In genomic region chr11:63986156-63986931, GRCh38 we compare ENCODE assay signal across 1 cellular context.
A peak's percentile ranks its signal among the peaks of the same experiment; 100 is the strongest.
TF ChIP-seq lines count a peak whose summit lies in the region.

TSS of gene OTUB1 (plus strand) at chr11:63986438. CDS start at chr11:63986457, 19 bp downstream.

TF ChIP-seq in K562, 482 proteins besides CTCF, POLR2A, EP300 and RAD21 (continued from another document and continues in another):
- TF ChIP-seq NFRKB (IDR thresholded peaks at IDR 0.05; ENCODE audit: low read depth) (peak; percentile 93), ZNF23 (CRISPR knock-in tag; IDR thresholded peaks at IDR 0.05) (no peak), ZBTB49 (CRISPR knock-in tag; IDR thresholded peaks at IDR 0.05; ENCODE audit: borderline replicate concordance) (no peak; the same call in 1 of the 2 replicates), ZBTB43 (CRISPR knock-in tag; IDR thresholded peaks at IDR 0.05) (no peak), MLLT1 (IDR thresholded peaks at IDR 0.05) (no peak), OTX1 (CRISPR knock-in tag; IDR thresholded peaks at IDR 0.05) (no peak), AFF1 (IDR thresholded peaks at IDR 0.05; ENCODE audit: low read depth in 1 of 2, partially characterized antibody in 2 of 2) (peak in 1 of 2 experiments; percentile 27), ZNF561 (CRISPR knock-in tag; conservative IDR thresholded peaks at IDR 0.05) (no peak), FOXO4 (CRISPR knock-in tag; IDR thresholded peaks at IDR 0.05) (no peak), ZNF766 (CRISPR knock-in tag; conservative IDR thresholded peaks at IDR 0.05) (no peak), ZNF311 (CRISPR knock-in tag; IDR thresholded peaks at IDR 0.05) (no peak), ZBED1 (IDR thresholded peaks at IDR 0.05) (no peak), DDX20 (tag; IDR thresholded peaks at IDR 0.05; ENCODE audit: low read depth) (no peak), ZKSCAN3 (CRISPR knock-in tag; IDR thresholded peaks at IDR 0.05) (no peak), GATAD2A (IDR thresholded peaks at IDR 0.05) (no peak), TARDBP (IDR thresholded peaks at IDR 0.05) (no peak), ZNF12 (CRISPR knock-in tag; IDR thresholded peaks at IDR 0.05) (0 out of 2 replicates have a peak, but pooled peaks have one; percentile 23), ASH1L (IDR thresholded peaks at IDR 0.05; ENCODE audit: borderline replicate concordance, low read depth, partially characterized antibody) (peak; percentile 59), RBM17 (IDR thresholded peaks at IDR 0.05; ENCODE audit: borderline replicate concordance, low read depth, low read length) (no peak), RFX7 (CRISPR knock-in tag; IDR thresholded peaks at IDR 0.05) (no peak), CHCHD3 (CRISPR knock-in tag; IDR thresholded peaks at IDR 0.05) (no peak), U2AF2 (optimal IDR thresholded peaks at IDR 0.05; ENCODE audit: low read depth, low read length) (no peak), ZNF586 (CRISPR knock-in tag; conservative IDR thresholded peaks at IDR 0.05) (no peak), LCOR (CRISPR knock-in tag; IDR thresholded peaks at IDR 0.05) (peak; percentile 89), CTCFL (IDR thresholded peaks at IDR 0.05; ENCODE audit: borderline replicate concordance, insufficient read depth, low read depth, low read length, poor library complexity, severe bottlenecking) (no peak), ZNF134 (CRISPR knock-in tag; conservative IDR thresholded peaks at IDR 0.05) (no peak), ATF6 (CRISPR knock-in tag; IDR thresholded peaks at IDR 0.05) (no peak), ZFP91 (CRISPR knock-in tag; IDR thresholded peaks at IDR 0.05) (0 out of 2 replicates have a peak, but pooled peaks have one; percentile 19), TFAP4 (CRISPR knock-in tag; IDR thresholded peaks at IDR 0.05; ENCODE audit: borderline replicate concordance) (peak; percentile 68; the same call in 1 of the 2 replicates), NR2C2 (CRISPR knock-in tag; IDR thresholded peaks at IDR 0.05) (peak; percentile 96), NR2C2 (tag; IDR thresholded peaks at IDR 0.05) (peak; percentile 99), GMEB1 (CRISPR knock-in tag; IDR thresholded peaks at IDR 0.05) (no peak), MITF (IDR thresholded peaks at IDR 0.05) (no peak), MIER1 (IDR thresholded peaks at IDR 0.05; ENCODE audit: low read depth) (no peak), RBM25 (IDR thresholded peaks at IDR 0.05; ENCODE audit: low read depth, low read length, severe bottlenecking) (no peak), GTF2B (IDR thresholded peaks at IDR 0.05; ENCODE audit: extremely low read depth, insufficient read length) (no peak), KDM2B (CRISPR knock-in tag; IDR thresholded peaks at IDR 0.05) (no peak), ZNF668 (CRISPR knock-in tag; IDR thresholded peaks at IDR 0.05) (no peak)
